In genomic region chr10:1402821-1403507, GRCh38 we compare ENCODE assay signal across 22 cellular contexts.
"Had no signal": no experiment of that assay in that cellular context is flagged by ENCODE, and none has a peak within 500 bp of the region (broad histone marks: within the 10 kb centered on the region; RNA-seq: fewer than 3 reads in every experiment).

No MANE protein-coding gene starts in this region.

- H3K27me3 ChIP-seq: ascending aorta, brain microvascular endothelial cell, neutrophil, tibial nerve had no signal

- H3K4me3 ChIP-seq: ascending aorta, dorsolateral prefrontal cortex, heart right ventricle, lung, pancreas, psoas muscle, tibial nerve had no signal

- H3K4me1 Mint-ChIP-seq: T-cell had no signal

- H3K36me3 ChIP-seq: ascending aorta, brain microvascular endothelial cell, heart right ventricle, neutrophil, pancreas, tibial nerve, WERI-Rb-1 had no signal

- H3K9me3 ChIP-seq: ascending aorta, heart right ventricle, neutrophil, pancreas, psoas muscle, tibial nerve had no signal

- H3K27ac Mint-ChIP-seq: T-cell had no signal

- H3K4me1 ChIP-seq: ascending aorta, heart right ventricle, pancreas, psoas muscle, tibial nerve had no signal

- H3K4me3 Mint-ChIP-seq: naive thymus-derived CD8-positive, alpha-beta T cell; T-cell had no signal

- H3K36me3 Mint-ChIP-seq: activated naive CD4-positive, alpha-beta T cell treated with anti-CD3 and anti-CD28 coated beads, Interleukin-2, amount 50 U/mL, for 72 hours; naive thymus-derived CD8-positive, alpha-beta T cell; T-cell had no signal

- H3K27ac ChIP-seq: ascending aorta, brain microvascular endothelial cell, dorsolateral prefrontal cortex, epithelial cell of prostate, heart right ventricle, neutrophil, pancreas, psoas muscle, tibial nerve, WERI-Rb-1 had no signal

- H3K9me3 Mint-ChIP-seq: activated naive CD4-positive, alpha-beta T cell treated with anti-CD3 and anti-CD28 coated beads, Interleukin-2, amount 50 U/mL, for 72 hours; naive thymus-derived CD8-positive, alpha-beta T cell; T-cell had no signal

- DNase-seq: activated CD4-positive, alpha-beta T cell treated with anti-CD3 and anti-CD28 coated beads, Interleukin-2, amount 50 U/mL, for 1 hour; activated CD4-positive, CD25-positive, alpha-beta regulatory T cell treated with anti-CD3 and anti-CD28 coated beads, Interleukin-2, amount 50 U/mL, for 72 hours; brain microvascular endothelial cell; central memory CD4-positive, alpha-beta T cell; heart right ventricle; left colon; naive thymus-derived CD8-positive, alpha-beta T cell; psoas muscle; right cardiac atrium; stimulated activated CD4-positive, alpha-beta T cell treated with anti-CD3 and anti-CD28 coated beads, Interleukin-4, amount 100 ng/mL, for 24 hours; stimulated activated naive CD8-positive, alpha-beta T cell treated with anti-CD3 and anti-CD28 coated beads, Interleukin-15, Interleukin-2, amounts not matched to agents 100 U/mL and 50 U/mL, for 24 hours; substantia nigra; T-cell; WERI-Rb-1 had no signal

- ATAC-seq: activated naive CD4-positive, alpha-beta T cell treated with anti-CD3 and anti-CD28 coated beads, Interleukin-2, amount 50 U/mL, for 72 hours; heart right ventricle; left colon; naive thymus-derived CD8-positive, alpha-beta T cell; pancreas; psoas muscle; stimulated activated naive CD8-positive, alpha-beta T cell treated with anti-CD3 and anti-CD28 coated beads, Interleukin-15, Interleukin-2, amounts not matched to agents 100 U/mL and 50 U/mL, for 24 hours; T-cell had no signal
